In genomic region chr12:65966852-65967593, GRCh38 we compare ENCODE assay signal across 19 cellular contexts.
DNase-seq lines count a peak whose midpoint lies in the region; ATAC-seq and TF ChIP-seq lines count a peak whose summit lies in the region.
"Had no signal": no experiment of that assay in that cellular context is flagged by ENCODE, and none has a peak within 500 bp of the region (broad histone marks: within the 10 kb centered on the region; RNA-seq: fewer than 3 reads in every experiment).

No MANE protein-coding gene starts in this region.

- ATAC-seq in SK-N-SH treated with all-trans-retinoic acid at 6 μM for 48 hours = no peak
- no peak for ATAC-seq in PC-3
- ATAC-seq in stimulated activated naive CD8-positive, alpha-beta T cell treated with anti-CD3 and anti-CD28 coated beads, Interleukin-15, Interleukin-2, amounts not matched to agents 100 U/mL and 50 U/mL, for 24 hours = no peak
- ATAC-seq: GM12878, GM23338 had no signal

- H3K4me2 ChIP-seq in SK-N-SH (no peak overlapping the region), PC-3 (ENCODE audit: low read length) (no peak overlapping the region)
- H3K4me2 ChIP-seq: BLaER1, GM23338 had no signal

- H3K4me3 ChIP-seq in SK-N-SH (ENCODE audit: low read depth in 2 of 2, low read length in 1 of 2) (no peak overlapping the region), PC-3 (ENCODE audit: low read length) (no peak overlapping the region), astrocyte of the spinal cord (ENCODE audit: low read depth, low read length) (no peak overlapping the region)
- H3K4me3 ChIP-seq: BLaER1, GM12878, GM23338 had no signal

- H2AFZ ChIP-seq in SK-N-SH (ENCODE audit: low read depth) (no peak overlapping the region), PC-3 (ENCODE audit: low read length) (no peak overlapping the region)
- H2AFZ ChIP-seq: GM23338 had no signal

- H3F3A ChIP-seq in SK-N-SH (replicated peaks; ENCODE audit: insufficient read depth) (peaks cover 75% of the 10 kb centered on the region), PC-3 (ENCODE audit: low read length, unreplicated experiment) (peaks cover 21% of the 10 kb centered on the region)

- CTCF ChIA-PET in SK-N-SH (lab: Yijun Ruan, JAX) (no interaction called here), PC-3 (lab: Charles Lee) (no interaction called here)

- POLR2A ChIA-PET in SK-N-SH (lab: Yijun Ruan, JAX) = no interaction called here
- POLR2A ChIA-PET in PC-3 (lab: Charles Lee; ENCODE audit: unreplicated experiment) = interaction anchor here (0.5 kb wide), 1 partner anchor 11 kb away, joined by 3 read pairs; no protein-coding TSS in a partner anchor

- no peaks in the 10 kb centered on the region for H3K9me3 ChIP-seq in SK-N-SH
- no peaks in the 10 kb centered on the region for H3K9me3 ChIP-seq in PC-3 (ENCODE audit: low read length)
- H3K9me3 ChIP-seq: BLaER1 had no signal

- H3K4me1 ChIP-seq in SK-N-SH (ENCODE audit: control insufficient read depth in 1 of 2, insufficient read depth in 2 of 2, low read depth in 1 of 2, low read length in 1 of 2) = peaks cover 0 to 26% of the 10 kb centered on the region in 2 experiments
- peaks cover 8% of the 10 kb centered on the region; the same call in 1 of the 2 replicates for H3K4me1 ChIP-seq in PC-3 (ENCODE audit: insufficient read depth, low read length)

- TF ChIP-seq RAD21 in SK-N-SH (IDR thresholded peaks at IDR 0.05; ENCODE audit: low read length) = no peak

- intact Hi-C loops in PC-3 (cut with micrococcal nuclease) = no loop called here

- no peak for DNase-seq in SK-N-SH
- DNase-seq in PC-3 = peak; percentile 4
- DNase-seq in astrocyte of the spinal cord (ENCODE audit: low read depth, low spot score) = peak; percentile 13
- no peak for DNase-seq in NCI-H2171 treated with DMSO at 0.1 percent for 48 hours (lab: John Stamatoyannopoulos, UW)
- no peak for DNase-seq in stimulated activated naive CD8-positive, alpha-beta T cell treated with anti-CD3 and anti-CD28 coated beads, Interleukin-15, Interleukin-2, amounts not matched to agents 100 U/mL and 50 U/mL, for 24 hours
- DNase-seq in activated gamma-delta T cell treated with Interleukin-2 at 50 U/mL for 16 hours = no peak
- DNase-seq: CD4-positive, alpha-beta T cell; CD8-positive, alpha-beta memory T cell; DMS 273 treated with DMSO at 0.1 percent for 48 hours; DMS79; EL; GDM1; H9 had no signal

- H3K27ac ChIP-seq in SK-N-SH (ENCODE audit: low read depth in 2 of 2, low read length in 1 of 2) = peak overlapping the region in 1 of 2 experiments; percentile 35; a peak in 1 of 4 replicates
- no peak overlapping the region for H3K27ac ChIP-seq in PC-3 (ENCODE audit: low read length)
- H3K27ac ChIP-seq: 22Rv1, BLaER1, C4-2B had no signal

- H3K27me3 ChIP-seq in SK-N-SH (ENCODE audit: insufficient read depth) (no peaks in the 10 kb centered on the region), PC-3 (ENCODE audit: low read length) (no peaks in the 10 kb centered on the region)
- H3K27me3 ChIP-seq: BLaER1 had no signal

- H3K36me3 ChIP-seq in SK-N-SH (replicated peaks in 1 of 2; ENCODE audit: control insufficient read depth in 1 of 2, insufficient read depth in 2 of 2, low read length in 1 of 2) = peaks cover 25 to 43% of the 10 kb centered on the region in 2 experiments
- H3K36me3 ChIP-seq in PC-3 (ENCODE audit: low read depth, low read length) = peaks cover 42% of the 10 kb centered on the region
- H3K36me3 ChIP-seq: BLaER1 had no signal

- H4K20me1 ChIP-seq in SK-N-SH (ENCODE audit: insufficient read depth) (peaks cover 7% of the 10 kb centered on the region; the same call in 1 of the 2 replicates), PC-3 (ENCODE audit: low read length) (no peaks in the 10 kb centered on the region)
- H4K20me1 ChIP-seq: BLaER1 had no signal

- H3K9ac ChIP-seq in SK-N-SH = no peak overlapping the region
- no peak overlapping the region for H3K9ac ChIP-seq in PC-3 (ENCODE audit: low read length)
- H3K9ac ChIP-seq: BLaER1 had no signal

- H3K9me2 ChIP-seq in SK-N-SH (no peaks in the 10 kb centered on the region), PC-3 (replicated peaks; ENCODE audit: low read length) (no peaks in the 10 kb centered on the region)

- no TSS peak for BruUV-seq in PC-3 (replicated peaks; lab: Mats Ljungman, UMichigan)

- no peak for TF ChIP-seq EP300 in SK-N-SH (IDR thresholded peaks at IDR 0.05; ENCODE audit: borderline replicate concordance in 1 of 2, low read depth in 1 of 2, low read length in 1 of 2)

- TF ChIP-seq CTCF in SK-N-SH (IDR thresholded peaks at IDR 0.05) = no peak
- TF ChIP-seq CTCF in PC-3 (conservative IDR thresholded peaks at IDR 0.05; ENCODE audit: low read depth, low read length) = no peak
- no peak for TF ChIP-seq CTCF in astrocyte of the spinal cord (IDR thresholded peaks at IDR 0.05; ENCODE audit: low read depth, low read length)

- in situ Hi-C loops in astrocyte of the spinal cord (cut with HindIII; ENCODE audit: low sequenced_read_pairs) = no loop called here

- WGBS in SK-N-SH (ENCODE audit: low lambda C conversion rate) = 56% methylated on average over 4 of the region's 4 CpGs

- H3K79me2 ChIP-seq in SK-N-SH (ENCODE audit: insufficient read depth) (peaks cover 10% of the 10 kb centered on the region; the same call in 1 of the 2 replicates), PC-3 (ENCODE audit: low read length) (no peaks in the 10 kb centered on the region)

TF ChIP-seq in SK-N-SH, 30 proteins besides CTCF, POLR2A, EP300 and RAD21 (continues in another document):
- 0 out of 2 replicates have a peak, but pooled peaks have one; percentile 15 for TF ChIP-seq ZBTB33 (IDR thresholded peaks at IDR 0.05; ENCODE audit: borderline replicate concordance, low read depth)
- TF ChIP-seq MAX (IDR thresholded peaks at IDR 0.05; ENCODE audit: low read depth) = no peak
- peak; percentile 15 for TF ChIP-seq POLR2AphosphoS5 (IDR thresholded peaks at IDR 0.05; ENCODE audit: low read depth, low read length)
- no peak for TF ChIP-seq RXRA (IDR thresholded peaks at IDR 0.05; ENCODE audit: borderline replicate concordance, low read depth)
- no peak for TF ChIP-seq CHD2 (IDR thresholded peaks at IDR 0.05; ENCODE audit: low read length, partially characterized antibody)

TF ChIP-seq in SK-N-SH treated with all-trans-retinoic acid at 6 μM for 48 hours, 23 proteins besides CTCF, POLR2A, EP300 and RAD21:
- TF ChIP-seq ZFP30 (CRISPR knock-in tag; IDR thresholded peaks at IDR 0.05) (no peak), TOX (CRISPR knock-in tag; IDR thresholded peaks at IDR 0.05; ENCODE audit: borderline replicate concordance) (no peak), TCF4 (CRISPR knock-in tag; IDR thresholded peaks at IDR 0.05; ENCODE audit: borderline replicate concordance) (no peak), GLIS3 (CRISPR knock-in tag; IDR thresholded peaks at IDR 0.05) (no peak), ARNTL (CRISPR knock-in tag; IDR thresholded peaks at IDR 0.05; ENCODE audit: borderline replicate concordance, low read depth) (no peak), SNAI2 (CRISPR knock-in tag; IDR thresholded peaks at IDR 0.05) (no peak), CSDC2 (CRISPR knock-in tag; IDR thresholded peaks at IDR 0.05) (no peak), BACH2 (CRISPR knock-in tag; IDR thresholded peaks at IDR 0.05; ENCODE audit: borderline replicate concordance) (no peak), PATZ1 (CRISPR knock-in tag; IDR thresholded peaks at IDR 0.05; ENCODE audit: borderline replicate concordance) (no peak), RARB (CRISPR knock-in tag; IDR thresholded peaks at IDR 0.05) (no peak), ZFP3 (CRISPR knock-in tag; IDR thresholded peaks at IDR 0.05) (no peak)
TF ChIP-seq in SK-N-SH treated with all-trans-retinoic acid at 6 μM for 48 hours: peak in this region for 0.

Comparison
In these comparisons a context has a peak if more than half of its experiments do, and no peak if none do; other contexts are left out.
1. DNase-seq: peak in PC-3 (single experiment) and astrocyte of the spinal cord (single experiment); none in SK-N-SH (single experiment), NCI-H2171 treated with DMSO at 0.1 percent for 48 hours (single experiment), stimulated activated naive CD8-positive, alpha-beta T cell treated with anti-CD3 and anti-CD28 coated beads, Interleukin-15, Interleukin-2, amounts not matched to agents 100 U/mL and 50 U/mL, for 24 hours (single experiment) and activated gamma-delta T cell treated with Interleukin-2 at 50 U/mL for 16 hours (single experiment).